Comparison of ENCODE assay signal across 19 cellular contexts in the genomic region with DNA sequence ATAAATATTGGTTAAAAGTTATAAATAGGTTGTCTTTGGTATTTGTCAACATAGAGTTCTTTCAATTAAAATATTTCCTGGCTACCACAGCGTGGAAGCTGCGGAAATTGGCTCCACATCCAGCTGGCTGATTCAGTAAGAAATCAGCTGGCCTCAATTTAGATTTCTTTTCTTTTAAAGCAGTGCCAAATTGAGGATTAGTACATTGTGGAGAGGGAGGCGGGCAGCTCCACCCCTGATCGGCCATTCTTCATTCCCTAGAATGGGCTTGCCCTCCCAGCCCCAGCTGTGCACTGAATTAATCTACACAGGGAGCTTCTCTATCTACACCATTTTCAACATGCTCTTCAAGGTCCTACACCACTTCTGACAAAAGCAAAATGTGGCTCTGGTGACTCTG.
DNase-seq lines count a peak whose midpoint lies in the region; ATAC-seq and TF ChIP-seq lines count a peak whose summit lies in the region.
"Had no signal": no experiment of that assay in that cellular context is flagged by ENCODE, and none has a peak within 500 bp of the region (broad histone marks: within the 10 kb centered on the region; RNA-seq: fewer than 3 reads in every experiment).

No MANE protein-coding gene starts in this region.

- no peak overlapping the region for H3K4me3 ChIP-seq in cardiac fibroblast (replicated peaks in 1 of 2; ENCODE audit: low read depth in 2 of 2, low read length in 2 of 2)
- H3K4me3 ChIP-seq in lower lobe of right lung: no peak overlapping the region
- no peak overlapping the region for H3K4me3 ChIP-seq in adrenal gland
- H3K4me3 ChIP-seq: upper lobe of left lung had no signal

- TF ChIP-seq POLR2A in adrenal gland (IDR thresholded peaks at IDR 0.05): no peak

- H3K27ac ChIP-seq in lower lobe of right lung (no peak overlapping the region), adrenal gland (no peak overlapping the region)
- H3K27ac ChIP-seq: foreskin keratinocyte had no signal

- H3K27me3 ChIP-seq in lower lobe of right lung (ENCODE audit: low read depth): no peaks in the 10 kb centered on the region
- H3K27me3 ChIP-seq in adrenal gland: no peaks in the 10 kb centered on the region
- H3K27me3 ChIP-seq: foreskin keratinocyte, upper lobe of left lung had no signal

- TF ChIP-seq CTCF in cardiac fibroblast (IDR thresholded peaks at IDR 0.05; ENCODE audit: low read depth, low read length) (no peak), lower lobe of right lung (IDR thresholded peaks at IDR 0.05) (no peak), adrenal gland (IDR thresholded peaks at IDR 0.05) (no peak)

- no peaks in the 10 kb centered on the region for H3K4me1 Mint-ChIP-seq in activated CD4-positive, alpha-beta T cell treated with anti-CD3 and anti-CD28 coated beads, Interleukin-2, amount 10 ng/mL, durations not matched to agents 24 days and 14 days
- H3K4me1 Mint-ChIP-seq: activated CD8-positive, alpha-beta memory T cell treated with anti-CD3 and anti-CD28 coated beads, Interleukin-2, amount 10 ng/mL, durations not matched to agents 7 days and 5 days; immature natural killer cell; stimulated activated naive B cell treated with anti-CD40 and anti-IgM and Interleukin-4, amounts not matched to agents 10 μg/mL and 1 μg/mL and 100 μg/mL, for 72 hours had no signal

- 41 to 73% (median 58%) methylated on average over 4 of the region's 4 CpGs for WGBS in adrenal gland, 4 donors

- no peaks in the 10 kb centered on the region for H3K27me3 Mint-ChIP-seq in activated CD4-positive, alpha-beta T cell treated with anti-CD3 and anti-CD28 coated beads, Interleukin-2, amount 10 ng/mL, durations not matched to agents 24 days and 14 days
- H3K27me3 Mint-ChIP-seq: activated CD8-positive, alpha-beta memory T cell treated with anti-CD3 and anti-CD28 coated beads, Interleukin-2, amount 10 ng/mL, durations not matched to agents 7 days and 5 days; stimulated activated naive B cell treated with anti-CD40 and anti-IgM and Interleukin-4, amounts not matched to agents 10 μg/mL and 1 μg/mL and 100 μg/mL, for 72 hours had no signal

- intact Hi-C loops in lower lobe of right lung (cut with DNase I) (no loop called here), adrenal gland (cut with DNase I) (no loop called here)
- intact Hi-C loops in activated CD4-positive, alpha-beta T cell treated with anti-CD3 and anti-CD28 coated beads, Interleukin-2, amount 10 ng/mL, durations not matched to agents 24 days and 14 days (cut with micrococcal nuclease): no loop called here

- H3K9me3 Mint-ChIP-seq in activated CD4-positive, alpha-beta T cell treated with anti-CD3 and anti-CD28 coated beads, Interleukin-2, amount 10 ng/mL, durations not matched to agents 24 days and 14 days: no peaks in the 10 kb centered on the region
- H3K9me3 Mint-ChIP-seq: stimulated activated naive B cell treated with anti-CD40 and anti-IgM and Interleukin-4, amounts not matched to agents 10 μg/mL and 1 μg/mL and 100 μg/mL, for 72 hours had no signal

- H3K4me3 Mint-ChIP-seq in activated CD4-positive, alpha-beta T cell treated with anti-CD3 and anti-CD28 coated beads, Interleukin-2, amount 10 ng/mL, durations not matched to agents 24 days and 14 days: no peak overlapping the region
- H3K4me3 Mint-ChIP-seq: activated CD8-positive, alpha-beta memory T cell treated with anti-CD3 and anti-CD28 coated beads, Interleukin-2, amount 10 ng/mL, durations not matched to agents 7 days and 5 days; immature natural killer cell; stimulated activated naive B cell treated with anti-CD40 and anti-IgM and Interleukin-4, amounts not matched to agents 10 μg/mL and 1 μg/mL and 100 μg/mL, for 72 hours had no signal

- no peaks in the 10 kb centered on the region for H3K9me3 ChIP-seq in lower lobe of right lung
- H3K9me3 ChIP-seq in adrenal gland (replicated peaks in 1 of 3): no peaks in the 10 kb centered on the region
- H3K9me3 ChIP-seq: upper lobe of left lung had no signal

- peak; percentile 68 for DNase-seq in DMS 273 (lab: John Stamatoyannopoulos, UW; ENCODE audit: unreplicated experiment)
- DNase-seq in NCI-H2227 treated with DMSO at 0.1 percent for 48 hours (lab: John Stamatoyannopoulos, UW): peak; percentile 44
- DNase-seq in cardiac fibroblast (ENCODE audit: low read depth in 2 of 2): peak; percentile 2 to 24
- peak; percentile 10 for DNase-seq in lower lobe of right lung
- no peak for DNase-seq in NCI-H128 (lab: John Stamatoyannopoulos, UW; ENCODE audit: unreplicated experiment)
- no peak for DNase-seq in activated CD4-positive, alpha-beta T cell treated with anti-CD3 and anti-CD28 coated beads, Interleukin-2, amount 10 ng/mL, durations not matched to agents 24 days and 14 days
- no peak for DNase-seq in adrenal gland
- DNase-seq: activated CD8-positive, alpha-beta memory T cell treated with anti-CD3 and anti-CD28 coated beads, Interleukin-2, amount 10 ng/mL, durations not matched to agents 7 days and 5 days; activated naive CD4-positive, alpha-beta T cell; effector memory CD4-positive, alpha-beta T cell; foreskin keratinocyte; immature natural killer cell; NCI-H226; PC-3; small intestine; stimulated activated naive B cell treated with anti-CD40 and anti-IgM and Interleukin-4, amounts not matched to agents 10 μg/mL and 1 μg/mL and 100 μg/mL, for 72 hours; T-helper 1 cell; upper lobe of left lung had no signal

- H3K4me1 ChIP-seq in lower lobe of right lung (peaks cover 6% of the 10 kb centered on the region), adrenal gland (replicated peaks in 1 of 2) (peaks cover 0 to 4% of the 10 kb centered on the region in 2 donors)
- H3K4me1 ChIP-seq: foreskin keratinocyte had no signal

- H3K27ac Mint-ChIP-seq in activated CD4-positive, alpha-beta T cell treated with anti-CD3 and anti-CD28 coated beads, Interleukin-2, amount 10 ng/mL, durations not matched to agents 24 days and 14 days: no peak overlapping the region
- H3K27ac Mint-ChIP-seq: activated CD8-positive, alpha-beta memory T cell treated with anti-CD3 and anti-CD28 coated beads, Interleukin-2, amount 10 ng/mL, durations not matched to agents 7 days and 5 days; immature natural killer cell; stimulated activated naive B cell treated with anti-CD40 and anti-IgM and Interleukin-4, amounts not matched to agents 10 μg/mL and 1 μg/mL and 100 μg/mL, for 72 hours had no signal

- no peaks in the 10 kb centered on the region for H3K36me3 ChIP-seq in lower lobe of right lung
- no peaks in the 10 kb centered on the region for H3K36me3 ChIP-seq in adrenal gland (replicated peaks in 1 of 2)
- H3K36me3 ChIP-seq: upper lobe of left lung had no signal

- ATAC-seq in lower lobe of right lung: no peak
- no peak for ATAC-seq in GM18907 (IDR thresholded peaks at IDR 0.05; ENCODE audit: unreplicated experiment)
- ATAC-seq: activated CD8-positive, alpha-beta memory T cell treated with anti-CD3 and anti-CD28 coated beads, Interleukin-2, amount 10 ng/mL, durations not matched to agents 7 days and 5 days; foreskin keratinocyte; PC-3; stimulated activated naive B cell treated with anti-CD40 and anti-IgM and Interleukin-4, amounts not matched to agents 10 μg/mL and 1 μg/mL and 100 μg/mL, for 72 hours had no signal

- no peaks in the 10 kb centered on the region for H3K36me3 Mint-ChIP-seq in activated CD4-positive, alpha-beta T cell treated with anti-CD3 and anti-CD28 coated beads, Interleukin-2, amount 10 ng/mL, durations not matched to agents 24 days and 14 days (ENCODE audit: low read depth)
- H3K36me3 Mint-ChIP-seq: activated CD8-positive, alpha-beta memory T cell treated with anti-CD3 and anti-CD28 coated beads, Interleukin-2, amount 10 ng/mL, durations not matched to agents 7 days and 5 days; immature natural killer cell; stimulated activated naive B cell treated with anti-CD40 and anti-IgM and Interleukin-4, amounts not matched to agents 10 μg/mL and 1 μg/mL and 100 μg/mL, for 72 hours had no signal

Comparison
In these comparisons a context has a peak if more than half of its experiments do, and no peak if none do; other contexts are left out.
1. DNase-seq: peak in DMS 273 (single experiment), NCI-H2227 treated with DMSO at 0.1 percent for 48 hours (single experiment), cardiac fibroblast (2 of 2) and lower lobe of right lung (single experiment); none in NCI-H128 (single experiment), activated CD4-positive, alpha-beta T cell treated with anti-CD3 and anti-CD28 coated beads, Interleukin-2, amount 10 ng/mL, durations not matched to agents 24 days and 14 days (single experiment) and adrenal gland (0 of 7).